ENCODE assay signal across 27 cellular contexts in genomic region chr20:23548408-23548807, GRCh38. TPM values are rescaled to one million over a fixed set of nuclear protein-coding genes. Genes with fewer than 3 reads are reported as not detected.
DNase-seq lines count a peak whose midpoint lies in the region; ATAC-seq and TF ChIP-seq lines count a peak whose summit lies in the region.
"Had no signal": no experiment of that assay in that cellular context is flagged by ENCODE, and none has a peak within 500 bp of the region (broad histone marks: within the 10 kb centered on the region; RNA-seq: fewer than 3 reads in every experiment).

No MANE protein-coding gene starts in this region.

- no peaks in the 10 kb centered on the region for H3K9me3 Mint-ChIP-seq in stimulated activated effector memory CD8-positive, alpha-beta T cell treated with anti-CD3 and anti-CD28 coated beads, Interleukin-12 subunit alpha, Interleukin-12 subunit beta, amount 100 ng/mL, for 72 hours
- H3K9me3 Mint-ChIP-seq: CD4-positive, alpha-beta memory T cell; CD8-positive, alpha-beta memory T cell had no signal

- WGBS in esophagus muscularis mucosa = 68% methylated on average over 4 of the region's 5 CpGs

- DNase-seq in right atrium auricular region (ENCODE audit: low spot score) (peak; percentile 52), Right ventricle myocardium inferior (ENCODE audit: missing footprints) (no peak), esophagus muscularis mucosa (ENCODE audit: extremely low spot score) (peak; percentile 88), HCEC 1CT (no peak)
- DNase-seq in stimulated activated effector memory CD8-positive, alpha-beta T cell treated with anti-CD3 and anti-CD28 coated beads, Interleukin-12 subunit alpha, Interleukin-12 subunit beta, amount 100 ng/mL, for 72 hours (ENCODE audit: low spot score in 2 of 2) = no peak
- DNase-seq: BE2C; C1 segment of cervical spinal cord; CD4-positive, alpha-beta memory T cell; CD4-positive, CD25-positive, alpha-beta regulatory T cell; CD8-positive, alpha-beta memory T cell; COR-L47; DMS 273 treated with DMSO at 0.1 percent for 48 hours; DMS153; DMS53; DMS79; DND-41; EL; GDM1 had no signal

- no peak for ATAC-seq in Right ventricle myocardium inferior
- peak; percentile 11 for ATAC-seq in stimulated activated effector memory CD8-positive, alpha-beta T cell treated with anti-CD3 and anti-CD28 coated beads, Interleukin-12 subunit alpha, Interleukin-12 subunit beta, amount 100 ng/mL, for 72 hours
- no peak for ATAC-seq in GM18907 (IDR thresholded peaks at IDR 0.05; ENCODE audit: unreplicated experiment)
- ATAC-seq: A549, GM12878 had no signal

- TF ChIP-seq CTCF in right atrium auricular region (IDR thresholded peaks at IDR 0.05) (no peak), esophagus muscularis mucosa (IDR thresholded peaks at IDR 0.05) (no peak)

- no peaks in the 10 kb centered on the region for H3K4me1 ChIP-seq in right atrium auricular region
- H3K4me1 ChIP-seq in esophagus muscularis mucosa = no peaks in the 10 kb centered on the region
- H3K4me1 ChIP-seq: A549, BE2C, BLaER1 had no signal

- no peak overlapping the region for H3K4me3 Mint-ChIP-seq in stimulated activated effector memory CD8-positive, alpha-beta T cell treated with anti-CD3 and anti-CD28 coated beads, Interleukin-12 subunit alpha, Interleukin-12 subunit beta, amount 100 ng/mL, for 72 hours
- H3K4me3 Mint-ChIP-seq: CD14-positive monocyte; CD4-positive, alpha-beta memory T cell; CD4-positive, CD25-positive, alpha-beta regulatory T cell; CD8-positive, alpha-beta memory T cell had no signal

- no peaks in the 10 kb centered on the region for H3K36me3 Mint-ChIP-seq in stimulated activated effector memory CD8-positive, alpha-beta T cell treated with anti-CD3 and anti-CD28 coated beads, Interleukin-12 subunit alpha, Interleukin-12 subunit beta, amount 100 ng/mL, for 72 hours
- H3K36me3 Mint-ChIP-seq: CD14-positive monocyte; CD4-positive, alpha-beta memory T cell; CD4-positive, CD25-positive, alpha-beta regulatory T cell; CD8-positive, alpha-beta memory T cell had no signal

- H3K36me3 ChIP-seq in right atrium auricular region = no peaks in the 10 kb centered on the region
- H3K36me3 ChIP-seq in esophagus muscularis mucosa = no peaks in the 10 kb centered on the region
- H3K36me3 ChIP-seq: BE2C, BLaER1 had no signal

- intact Hi-C loops in Right ventricle myocardium inferior (cut with DNase I) (no loop called here), esophagus muscularis mucosa (cut with DNase I) (no loop called here)

- no peaks in the 10 kb centered on the region for H3K4me1 Mint-ChIP-seq in stimulated activated effector memory CD8-positive, alpha-beta T cell treated with anti-CD3 and anti-CD28 coated beads, Interleukin-12 subunit alpha, Interleukin-12 subunit beta, amount 100 ng/mL, for 72 hours
- H3K4me1 Mint-ChIP-seq: CD14-positive monocyte; CD4-positive, alpha-beta memory T cell; CD4-positive, CD25-positive, alpha-beta regulatory T cell; CD8-positive, alpha-beta memory T cell had no signal

- TF ChIP-seq EP300 in esophagus muscularis mucosa (IDR thresholded peaks at IDR 0.05) = no peak

- no peak for TF ChIP-seq POLR2A in esophagus muscularis mucosa (IDR thresholded peaks at IDR 0.05; ENCODE audit: low read depth)

- H3K27ac Mint-ChIP-seq in stimulated activated effector memory CD8-positive, alpha-beta T cell treated with anti-CD3 and anti-CD28 coated beads, Interleukin-12 subunit alpha, Interleukin-12 subunit beta, amount 100 ng/mL, for 72 hours = no peak overlapping the region
- H3K27ac Mint-ChIP-seq: CD14-positive monocyte; CD4-positive, alpha-beta memory T cell; CD4-positive, CD25-positive, alpha-beta regulatory T cell had no signal

- H3K27me3 ChIP-seq in right atrium auricular region (no peaks in the 10 kb centered on the region), esophagus muscularis mucosa (peaks cover 0 to 4% (median 0%) of the 10 kb centered on the region in 4 donors)
- H3K27me3 ChIP-seq: BLaER1 had no signal

- no peak overlapping the region for H3K4me3 ChIP-seq in right atrium auricular region
- H3K4me3 ChIP-seq in esophagus muscularis mucosa = no peak overlapping the region
- H3K4me3 ChIP-seq: A549, BLaER1, GM12878 had no signal

- H3K9me3 ChIP-seq in right atrium auricular region (no peaks in the 10 kb centered on the region), esophagus muscularis mucosa (no peaks in the 10 kb centered on the region)
- H3K9me3 ChIP-seq: A549, BE2C, BLaER1 had no signal

- H3K27ac ChIP-seq in right atrium auricular region (no peak overlapping the region), esophagus muscularis mucosa (replicated peaks in 1 of 4) (no peak overlapping the region)
- H3K27ac ChIP-seq: 22Rv1, A549, BLaER1 had no signal

RNA-seq across cellular contexts. Expression of gene CST9L, which starts 19.9 kb away (rescaled TPM):
- total RNA-seq in right atrium auricular region (not detected), Right ventricle myocardium inferior (not detected), esophagus muscularis mucosa (not detected)
- total RNA-seq: A172; CD4-positive, alpha-beta memory T cell; CD4-positive, CD25-positive, alpha-beta regulatory T cell; CD8-positive, alpha-beta memory T cell; Daoy; G401; GM12878 had no signal

RNA-seq across cellular contexts. Expression of gene CST9, which starts 57.3 kb away (rescaled TPM):
- total RNA-seq in right atrium auricular region = not detected
- total RNA-seq in Right ventricle myocardium inferior = not detected
- not detected for total RNA-seq in esophagus muscularis mucosa
- total RNA-seq: A172; CD4-positive, alpha-beta memory T cell; CD4-positive, CD25-positive, alpha-beta regulatory T cell; CD8-positive, alpha-beta memory T cell; Daoy; G401; GM12878 had no signal

RNA-seq across cellular contexts. Expression of gene CST8, which starts 57.5 kb away (rescaled TPM):
- not detected for total RNA-seq in right atrium auricular region
- not detected for total RNA-seq in Right ventricle myocardium inferior
- total RNA-seq in esophagus muscularis mucosa = not detected
- total RNA-seq: A172; CD4-positive, alpha-beta memory T cell; CD4-positive, CD25-positive, alpha-beta regulatory T cell; CD8-positive, alpha-beta memory T cell; Daoy; G401; GM12878 had no signal

Comparison
In these comparisons a context has a peak if more than half of its experiments do, and no peak if none do; other contexts are left out.
1. DNase-seq: peak in right atrium auricular region (single experiment) and esophagus muscularis mucosa (single experiment); none in Right ventricle myocardium inferior (single experiment), stimulated activated effector memory CD8-positive, alpha-beta T cell treated with anti-CD3 and anti-CD28 coated beads, Interleukin-12 subunit alpha, Interleukin-12 subunit beta, amount 100 ng/mL, for 72 hours (0 of 2) and HCEC 1CT (single experiment).